8 cellular contexts compared by ENCODE assay signal in genomic region chr17:21041753-21042433, GRCh38. TPM values are rescaled to one million over a fixed set of nuclear protein-coding genes. Genes with fewer than 3 reads are reported as not detected.
A peak's percentile ranks its signal among the peaks of the same experiment; 100 is the strongest.
DNase-seq lines count a peak whose midpoint lies in the region; ATAC-seq and TF ChIP-seq lines count a peak whose summit lies in the region.

No MANE protein-coding gene starts in this region.

- peak; percentile 72 for DNase-seq in Calu3
- no peak for DNase-seq in Panc1 (ENCODE audit: low read depth, low spot score)
- peak; percentile 37 to 47 for DNase-seq in activated T-helper 1 cell treated with anti-CD3 and anti-CD28 coated beads, Interleukin-2, amount 50 U/mL, for 16 hours (ENCODE audit: low read depth in 1 of 2, low spot score in 1 of 2)
- peak; percentile 61 for DNase-seq in fibroblast of peridontal ligament (ENCODE audit: extremely low read depth)
- DNase-seq in naive thymus-derived CD8-positive, alpha-beta T cell, result peak; percentile 33 to 83 (median 50)

- TF ChIP-seq CTCF in Calu3 (IDR thresholded peaks at IDR 0.05; ENCODE audit: unreplicated experiment), result no peak
- no peak for TF ChIP-seq CTCF in Panc1 (IDR thresholded peaks at IDR 0.05)

- no TSS peak for BruUV-seq in Calu3 (replicated peaks; lab: Mats Ljungman, UMichigan)
- TSS peak; percentile 61 for BruUV-seq in Panc1 (replicated peaks; lab: Mats Ljungman, UMichigan)

- POLR2A ChIA-PET in Panc1 (lab: Charles Lee), result no interaction called here
- POLR2A ChIA-PET in naive thymus-derived CD8-positive, alpha-beta T cell (lab: Charles Lee), result interaction anchor here (2.2 to 3.6 kb wide), 3 partner anchors 9 to 246 kb away, joined by 10 to 37 read pairs (median 23); no protein-coding TSS in a partner anchor

- peaks cover 20% of the 10 kb centered on the region for H3K4me1 Mint-ChIP-seq in Calu3 (ENCODE audit: low read depth, unreplicated experiment)
- H3K4me1 Mint-ChIP-seq in naive thymus-derived CD8-positive, alpha-beta T cell, result peaks cover 15 to 54% (median 46%) of the 10 kb centered on the region in 4 donors
- peaks cover 46% of the 10 kb centered on the region for H3K4me1 Mint-ChIP-seq in stimulated activated naive CD8-positive, alpha-beta T cell treated with anti-CD3 and anti-CD28 coated beads, Interleukin-15, Interleukin-2, amounts not matched to agents 100 ng/mL and 50 ng/mL, for 24 hours (ENCODE audit: low read depth)

- H3K36me3 ChIP-seq in Panc1 (ENCODE audit: control insufficient read depth, insufficient read depth, low read length), result peaks cover 11% of the 10 kb centered on the region; the same call in 1 of the 2 replicates

- peaks cover 46% of the 10 kb centered on the region for H3K36me3 Mint-ChIP-seq in Calu3 (ENCODE audit: insufficient read depth, unreplicated experiment)
- peaks cover 0 to 18% (median 0%) of the 10 kb centered on the region in 3 donors for H3K36me3 Mint-ChIP-seq in naive thymus-derived CD8-positive, alpha-beta T cell
- peaks cover 31% of the 10 kb centered on the region for H3K36me3 Mint-ChIP-seq in stimulated activated naive CD8-positive, alpha-beta T cell treated with anti-CD3 and anti-CD28 coated beads, Interleukin-15, Interleukin-2, amounts not matched to agents 100 ng/mL and 50 ng/mL, for 24 hours (ENCODE audit: low read depth)

- ATAC-seq in HG03460 (IDR thresholded peaks at IDR 0.05; ENCODE audit: unreplicated experiment) (peak; percentile 24), Panc1 (peak; percentile 50), GM18861 (IDR thresholded peaks at IDR 0.05; ENCODE audit: unreplicated experiment) (no peak)
- peak in 1 of 2 donors; percentile 3 for ATAC-seq in naive thymus-derived CD8-positive, alpha-beta T cell

- H3K27ac Mint-ChIP-seq in Calu3 (ENCODE audit: unreplicated experiment), result peak overlapping the region; percentile 82
- peak overlapping the region; percentile 75 to 97 (median 92) for H3K27ac Mint-ChIP-seq in naive thymus-derived CD8-positive, alpha-beta T cell
- H3K27ac Mint-ChIP-seq in stimulated activated naive CD8-positive, alpha-beta T cell treated with anti-CD3 and anti-CD28 coated beads, Interleukin-15, Interleukin-2, amounts not matched to agents 100 ng/mL and 50 ng/mL, for 24 hours, result peak overlapping the region; percentile 98

- CTCF ChIA-PET in Calu3 (lab: Charles Lee), result interaction anchor here (1.8 kb wide), 1 partner anchor 58 kb away, joined by 14 read pairs; no protein-coding TSS in a partner anchor
- CTCF ChIA-PET in Panc1 (lab: Charles Lee), result no interaction called here

- no peaks in the 10 kb centered on the region for H3K27me3 ChIP-seq in Panc1 (ENCODE audit: control insufficient read depth, insufficient read depth, low read length)

- in situ Hi-C loops in Panc1 (cut with HindIII; ENCODE audit: low pct_unique_long_range_greater_than_20kb, low sequenced_read_pairs), result no loop called here

- intact Hi-C loops in Calu3 (cut with micrococcal nuclease; ENCODE audit: unreplicated experiment), result loop anchor here (5.0 to 10.0 kb wide), 2 partner anchors 55 to 173 kb away; partner anchors contain the start of gene TMEM11
- intact Hi-C loops in Panc1 (cut with micrococcal nuclease; ENCODE audit: unreplicated experiment), result no loop called here

- H3K9me3 Mint-ChIP-seq in Calu3 (ENCODE audit: low read depth, unreplicated experiment), result no peaks in the 10 kb centered on the region
- no peaks in the 10 kb centered on the region for H3K9me3 Mint-ChIP-seq in naive thymus-derived CD8-positive, alpha-beta T cell
- no peaks in the 10 kb centered on the region for H3K9me3 Mint-ChIP-seq in stimulated activated naive CD8-positive, alpha-beta T cell treated with anti-CD3 and anti-CD28 coated beads, Interleukin-15, Interleukin-2, amounts not matched to agents 100 ng/mL and 50 ng/mL, for 24 hours

- no peaks in the 10 kb centered on the region for H3K9me3 ChIP-seq in Panc1 (ENCODE audit: control insufficient read depth, insufficient read depth, low read depth, low read length)

- peaks cover 27% of the 10 kb centered on the region for H3K4me1 ChIP-seq in Panc1 (ENCODE audit: control insufficient read depth, insufficient read depth, low read length)

- H3K4me3 Mint-ChIP-seq in Calu3 (ENCODE audit: low read depth, unreplicated experiment), result peak overlapping the region; percentile 86
- H3K4me3 Mint-ChIP-seq in naive thymus-derived CD8-positive, alpha-beta T cell, result peak overlapping the region; percentile 91 to 98 (median 94)
- H3K4me3 Mint-ChIP-seq in stimulated activated naive CD8-positive, alpha-beta T cell treated with anti-CD3 and anti-CD28 coated beads, Interleukin-15, Interleukin-2, amounts not matched to agents 100 ng/mL and 50 ng/mL, for 24 hours, result peak overlapping the region; percentile 97

- H3K27ac ChIP-seq in Panc1 (ENCODE audit: low read length), result peak overlapping the region; percentile 84

- no peaks in the 10 kb centered on the region for H3K27me3 Mint-ChIP-seq in Calu3 (ENCODE audit: unreplicated experiment)
- no peaks in the 10 kb centered on the region for H3K27me3 Mint-ChIP-seq in naive thymus-derived CD8-positive, alpha-beta T cell
- H3K27me3 Mint-ChIP-seq in stimulated activated naive CD8-positive, alpha-beta T cell treated with anti-CD3 and anti-CD28 coated beads, Interleukin-15, Interleukin-2, amounts not matched to agents 100 ng/mL and 50 ng/mL, for 24 hours, result no peaks in the 10 kb centered on the region

- peak overlapping the region; percentile 79 to 91 for H3K4me3 ChIP-seq in Panc1 (ENCODE audit: low read depth in 2 of 2, low read length in 2 of 2)

RNA-seq across cellular contexts. Expression of gene USP22, which starts 0.9 kb away (rescaled TPM):
- total RNA-seq in Calu3 (2022) (147 and 150 TPM in 2 replicates), Panc1 (2021; ENCODE audit: unreplicated experiment) (224 TPM)
- polyA plus RNA-seq in Panc1 (2012; ENCODE audit: insufficient read length), result 175 TPM
- total RNA-seq in naive thymus-derived CD8-positive, alpha-beta T cell, result 100 to 1,000 TPM; 149 to 155 TPM
- polyA plus RNA-seq in naive thymus-derived CD8-positive, alpha-beta T cell, result 10 to 100 TPM; 33.6 to 40.3 (median 34.3) TPM
